Comparison of ENCODE assay signal across 8 cellular contexts in the genomic region with DNA sequence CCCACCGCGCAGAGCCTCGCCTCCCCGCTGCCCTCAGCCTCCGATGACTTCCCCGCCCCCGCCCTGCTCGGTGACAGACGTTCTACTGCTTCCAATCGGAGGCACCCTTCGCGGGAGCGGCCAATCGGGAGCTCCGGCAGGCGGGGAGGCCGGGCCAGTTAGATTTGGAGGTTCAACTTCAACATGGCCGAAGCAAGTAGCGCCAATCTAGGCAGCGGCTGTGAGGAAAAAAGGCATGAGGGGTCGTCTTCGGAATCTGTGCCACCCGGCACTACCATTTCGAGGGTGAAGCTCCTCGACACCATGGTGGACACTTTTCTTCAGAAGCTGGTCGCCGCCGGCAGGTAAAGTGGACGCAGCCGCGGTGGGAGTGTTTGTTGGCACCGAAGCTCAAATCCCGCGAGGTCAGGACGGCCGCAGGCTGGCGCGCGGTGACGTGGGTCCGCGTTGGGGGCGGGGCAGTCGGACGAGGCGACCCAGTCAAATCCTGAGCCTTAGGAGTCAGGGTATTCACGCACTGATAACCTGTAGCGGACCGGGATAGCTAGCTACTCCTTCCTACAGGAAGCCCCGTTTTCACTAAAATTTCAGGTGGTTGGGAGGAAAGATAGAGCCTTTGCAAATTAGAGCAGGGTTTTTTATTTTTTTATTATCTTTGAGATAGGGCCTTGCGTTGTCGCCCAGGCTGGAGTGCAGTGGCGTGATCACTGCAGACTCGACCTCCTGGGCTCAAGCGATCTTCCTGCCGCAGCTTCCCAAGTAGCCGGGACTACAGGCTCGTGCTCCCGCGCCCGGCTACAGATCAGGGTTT. TPM values are rescaled to one million over a fixed set of nuclear protein-coding genes. Genes with fewer than 3 reads are reported as not detected.
DNase-seq lines count a peak whose midpoint lies in the region; ATAC-seq and TF ChIP-seq lines count a peak whose summit lies in the region.

A gene with protein sequence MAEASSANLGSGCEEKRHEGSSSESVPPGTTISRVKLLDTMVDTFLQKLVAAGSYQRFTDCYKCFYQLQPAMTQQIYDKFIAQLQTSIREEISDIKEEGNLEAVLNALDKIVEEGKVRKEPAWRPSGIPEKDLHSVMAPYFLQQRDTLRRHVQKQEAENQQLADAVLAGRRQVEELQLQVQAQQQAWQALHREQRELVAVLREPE (plus strand): TSS at position 175 of the 811 bp plus-strand sequence. CDS start 9 bp downstream, at position 184.

- TF ChIP-seq CTCF in GM10266 (IDR thresholded peaks at IDR 0.05; ENCODE audit: control insufficient read depth, insufficient read depth, low read depth, missing control alignments) (no peak), omental fat pad (IDR thresholded peaks at IDR 0.05) (no peak)

- H3K9me3 Mint-ChIP-seq in activated naive CD8-positive, alpha-beta T cell (ENCODE audit: low read depth), result no peaks in the 10 kb centered on the region

- H3K4me3 Mint-ChIP-seq in activated naive CD8-positive, alpha-beta T cell, result peak within 1 kb of the TSS; percentile 96

- H3K27ac ChIP-seq in temporal lobe (ENCODE audit: low read depth, low read length), result peak within 1 kb of the TSS; percentile 74

- peaks cover 49% of the 10 kb centered on the region for H3K4me1 Mint-ChIP-seq in activated naive CD8-positive, alpha-beta T cell (ENCODE audit: low read depth)

- peaks cover 14% of the 10 kb centered on the region for H3K36me3 Mint-ChIP-seq in activated naive CD8-positive, alpha-beta T cell

- H3K27ac Mint-ChIP-seq in activated naive CD8-positive, alpha-beta T cell, result peak within 1 kb of the TSS; percentile 100

- DNase-seq in GM10266 (ENCODE audit: extremely low spot score) (peak; percentile 98), NCI-H1105 treated with DMSO at 0.1 percent for 48 hours (lab: John Stamatoyannopoulos, UW) (peak; percentile 97), SKM-1 treated with dmso at 0.1 percent for 144 hours (lab: John Stamatoyannopoulos, UW; ENCODE audit: unreplicated experiment) (peak; percentile 97), glomerular visceral epithelial cell (ENCODE audit: extremely low spot score) (peak; percentile 96), omental fat pad (ENCODE audit: low spot score) (peak; percentile 84)

- ATAC-seq in HG02623 (IDR thresholded peaks at IDR 0.05; ENCODE audit: unreplicated experiment) (peak; percentile 85), omental fat pad (ENCODE audit: low FRiP score) (peak; percentile 85)

- H3K27me3 Mint-ChIP-seq in activated naive CD8-positive, alpha-beta T cell, result no peaks in the 10 kb centered on the region

RNA-seq across cellular contexts. Expression of the gene that starts here (rescaled TPM):
- 10 to 100 TPM; 34.0 to 74.8 (median 49.5) TPM for total RNA-seq in omental fat pad
- 29.0 TPM for total RNA-seq in temporal lobe

Comparison
In these comparisons a context has a peak if more than half of its experiments do, and no peak if none do; other contexts are left out.
1. Peak in every context shown above with its lines: DNase-seq, ATAC-seq and H3K27ac ChIP-seq.